13 cellular contexts compared by ENCODE assay signal in the genomic region with DNA sequence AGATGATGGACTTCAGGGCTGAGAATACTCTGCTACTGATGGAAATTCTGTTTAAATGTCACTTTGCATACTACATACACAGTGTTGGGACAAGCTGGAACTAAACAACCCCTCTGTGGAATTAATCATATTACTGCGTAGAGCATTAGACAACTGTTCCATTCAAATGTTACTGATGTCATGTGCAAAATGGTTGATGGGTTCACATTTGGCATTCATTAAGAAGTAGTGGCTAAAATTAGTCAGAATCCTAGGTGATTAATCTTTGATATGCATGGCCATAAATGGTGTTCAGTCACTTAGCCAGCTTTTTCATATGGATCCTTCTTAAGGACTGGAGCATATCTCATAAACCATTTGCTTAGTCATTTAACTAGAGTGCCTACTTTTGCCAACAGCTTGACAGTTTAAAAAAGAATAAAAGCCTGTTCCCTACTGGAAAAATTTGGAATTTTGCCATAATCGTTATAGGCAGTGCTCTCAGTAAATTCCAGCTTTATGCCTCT.
DNase-seq lines count a peak whose midpoint lies in the region; ATAC-seq and TF ChIP-seq lines count a peak whose summit lies in the region.
"Had no signal": no experiment of that assay in that cellular context is flagged by ENCODE, and none has a peak within 500 bp of the region (broad histone marks: within the 10 kb centered on the region; RNA-seq: fewer than 3 reads in every experiment).

No MANE protein-coding gene starts in this region.

- ATAC-seq in GM21619 (IDR thresholded peaks at IDR 0.05; ENCODE audit: unreplicated experiment) (no peak), HG02970 (IDR thresholded peaks at IDR 0.05; ENCODE audit: low FRiP score, unreplicated experiment) (no peak)
- ATAC-seq: CD8-positive, alpha-beta T cell had no signal

- in situ Hi-C loops in astrocyte of the cerebellum (cut with HindIII; ENCODE audit: low sequenced_read_pairs), result no loop called here

- H3K4me1 Mint-ChIP-seq in Calu3 (ENCODE audit: low read depth, unreplicated experiment), result no peaks in the 10 kb centered on the region

- no peaks in the 10 kb centered on the region for H3K36me3 Mint-ChIP-seq in Calu3 (ENCODE audit: insufficient read depth, unreplicated experiment)
- H3K36me3 Mint-ChIP-seq: CD8-positive, alpha-beta T cell had no signal

- H3K4me3 Mint-ChIP-seq in Calu3 (ENCODE audit: low read depth, unreplicated experiment), result no peak overlapping the region
- H3K4me3 Mint-ChIP-seq: activated T-cell treated with anti-CD3 and anti-CD28 coated beads, Interleukin-2, amount 50 U/mL, for 24 hours; CD8-positive, alpha-beta T cell; T-helper 2 cell treated with Interferon-gamma antibody and Interleukin-4, amounts not matched to agents 5 μg/mL and 100 μg/mL, for 36 hours had no signal

- no peak overlapping the region for H3K27ac Mint-ChIP-seq in Calu3 (ENCODE audit: unreplicated experiment)
- H3K27ac Mint-ChIP-seq: activated T-cell treated with anti-CD3 and anti-CD28 coated beads, Interleukin-2, amount 50 U/mL, for 24 hours; CD8-positive, alpha-beta T cell; T-helper 2 cell treated with Interferon-gamma antibody and Interleukin-4, amounts not matched to agents 5 μg/mL and 100 μg/mL, for 36 hours had no signal

- intact Hi-C loops in Calu3 (cut with micrococcal nuclease; ENCODE audit: unreplicated experiment), result no loop called here

- H3K27me3 Mint-ChIP-seq in Calu3 (ENCODE audit: unreplicated experiment), result peaks cover 36% of the 10 kb centered on the region
- H3K27me3 Mint-ChIP-seq: activated T-cell treated with anti-CD3 and anti-CD28 coated beads, Interleukin-2, amount 50 U/mL, for 24 hours had no signal

- H3K9me3 Mint-ChIP-seq in Calu3 (ENCODE audit: low read depth, unreplicated experiment), result no peaks in the 10 kb centered on the region
- H3K9me3 Mint-ChIP-seq: activated T-cell treated with anti-CD3 and anti-CD28 coated beads, Interleukin-2, amount 50 U/mL, for 24 hours; CD8-positive, alpha-beta T cell; T-helper 2 cell treated with Interferon-gamma antibody and Interleukin-4, amounts not matched to agents 5 μg/mL and 100 μg/mL, for 36 hours had no signal

- TF ChIP-seq CTCF in astrocyte of the cerebellum (IDR thresholded peaks at IDR 0.05; ENCODE audit: low read depth, low read length, missing control alignments) (no peak), Calu3 (IDR thresholded peaks at IDR 0.05; ENCODE audit: unreplicated experiment) (no peak)

- DNase-seq in COR-L47 (lab: John Stamatoyannopoulos, UW) (peak; percentile 54), NCI-H1105 (lab: John Stamatoyannopoulos, UW) (peak; percentile 71), astrocyte of the cerebellum (ENCODE audit: low read depth) (peak; percentile 35), kidney glomerular epithelial cell (lab: John Stamatoyannopoulos, UW) (peak; percentile 17), T-helper 9 cell (no peak), Calu3 (no peak)
- DNase-seq: activated T-cell treated with anti-CD3 and anti-CD28 coated beads, Interleukin-2, amount 50 U/mL, for 24 hours; CD8-positive, alpha-beta T cell; colonic mucosa; NCI-H748 treated with DMSO at 0.1 percent for 48 hours had no signal

- no peak overlapping the region for H3K4me3 ChIP-seq in astrocyte of the cerebellum (ENCODE audit: low read depth, low read length)
- H3K4me3 ChIP-seq: colonic mucosa had no signal

- CTCF ChIA-PET in Calu3 (lab: Charles Lee), result no interaction called here

- BruUV-seq in Calu3 (replicated peaks; lab: Mats Ljungman, UMichigan), result no TSS peak

Comparison
In these comparisons a context has a peak if more than half of its experiments do, and no peak if none do; other contexts are left out.
1. DNase-seq: peak in COR-L47 (single experiment), NCI-H1105 (single experiment), astrocyte of the cerebellum (single experiment) and kidney glomerular epithelial cell (single experiment); none in T-helper 9 cell (single experiment) and Calu3 (single experiment).